Comparison of ENCODE assay signal across 21 cellular contexts in the genomic region with DNA sequence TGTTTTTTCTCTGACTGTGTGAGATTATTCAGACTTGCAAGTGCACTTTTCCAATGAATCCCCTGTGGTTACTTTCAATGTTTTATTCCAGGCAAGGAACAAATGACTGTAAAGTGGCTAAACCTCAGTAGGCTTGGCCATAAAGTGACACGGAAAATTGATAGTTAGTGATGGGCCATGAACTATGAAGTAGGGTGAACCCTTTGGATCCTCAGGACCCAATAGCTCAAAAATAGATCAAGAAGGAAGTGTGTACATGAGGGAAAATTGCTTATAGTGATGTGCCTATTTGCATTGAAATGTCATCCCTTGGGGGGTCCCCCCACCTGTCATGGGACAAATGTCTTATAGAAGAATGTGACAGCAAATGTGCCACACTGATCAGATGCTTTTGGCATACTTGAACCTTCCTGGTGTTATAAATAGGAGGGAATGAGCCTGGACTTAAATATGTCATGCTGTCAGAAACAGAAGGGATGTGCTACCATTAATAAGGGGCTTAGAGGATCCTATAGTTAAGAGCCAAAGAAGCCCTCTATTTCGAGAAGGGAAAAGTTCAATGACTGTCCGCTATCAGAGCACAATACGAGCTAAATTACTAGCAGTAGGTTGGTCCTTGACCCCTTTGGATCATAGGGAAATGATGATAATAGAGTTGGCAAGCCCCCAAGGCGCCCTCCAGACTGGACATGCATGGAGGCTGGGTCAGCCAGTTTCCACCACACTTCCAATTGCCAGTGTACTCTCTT. TPM values are rescaled to one million over a fixed set of nuclear protein-coding genes. Genes with fewer than 3 reads are reported as not detected.
DNase-seq lines count a peak whose midpoint lies in the region; ATAC-seq and TF ChIP-seq lines count a peak whose summit lies in the region.
"Had no signal": no experiment of that assay in that cellular context is flagged by ENCODE, and none has a peak within 500 bp of the region (broad histone marks: within the 10 kb centered on the region; RNA-seq: fewer than 3 reads in every experiment).

No MANE protein-coding gene starts in this region.

- H3K9me3 ChIP-seq in heart left ventricle = no peaks in the 10 kb centered on the region
- H3K9me3 ChIP-seq: gastrocnemius medialis, pancreas, sigmoid colon, transverse colon had no signal

- H3K36me3 ChIP-seq in heart left ventricle = no peaks in the 10 kb centered on the region
- H3K36me3 ChIP-seq: gastrocnemius medialis, pancreas, sigmoid colon, transverse colon had no signal

- no peak overlapping the region for H3K27ac ChIP-seq in heart left ventricle
- H3K27ac ChIP-seq: gastrocnemius medialis, pancreas, transverse colon had no signal

- no peaks in the 10 kb centered on the region for H3K9me3 Mint-ChIP-seq in activated naive CD8-positive, alpha-beta T cell (ENCODE audit: low read depth)
- H3K9me3 Mint-ChIP-seq: memory B cell, T-cell had no signal

- peak overlapping the region; percentile 74 for H3K27ac Mint-ChIP-seq in activated naive CD8-positive, alpha-beta T cell
- H3K27ac Mint-ChIP-seq: CD8-positive, alpha-beta memory T cell; memory B cell; naive thymus-derived CD4-positive, alpha-beta T cell; T-cell had no signal

- no peak for TF ChIP-seq CTCF in heart left ventricle (IDR thresholded peaks at IDR 0.05)

- TF ChIP-seq POLR2A in heart left ventricle (IDR thresholded peaks at IDR 0.05) = no peak

- ATAC-seq in left lobe of liver = peak; percentile 48
- ATAC-seq in heart left ventricle = no peak
- ATAC-seq: T-cell had no signal

- H3K27me3 ChIP-seq in heart left ventricle = no peaks in the 10 kb centered on the region
- H3K27me3 ChIP-seq: gastrocnemius medialis, sigmoid colon, transverse colon had no signal

- no peak overlapping the region for H3K4me3 ChIP-seq in heart left ventricle
- H3K4me3 ChIP-seq: gastrocnemius medialis, pancreas, sigmoid colon, transverse colon had no signal

- H3K36me3 Mint-ChIP-seq in activated naive CD8-positive, alpha-beta T cell = no peaks in the 10 kb centered on the region
- H3K36me3 Mint-ChIP-seq: CD8-positive, alpha-beta memory T cell; memory B cell; naive thymus-derived CD4-positive, alpha-beta T cell; T-cell had no signal

- no peaks in the 10 kb centered on the region for H3K4me1 ChIP-seq in heart left ventricle
- H3K4me1 ChIP-seq: gastrocnemius medialis, pancreas, sigmoid colon, transverse colon had no signal

- no peaks in the 10 kb centered on the region for H3K27me3 Mint-ChIP-seq in activated naive CD8-positive, alpha-beta T cell
- H3K27me3 Mint-ChIP-seq: memory B cell had no signal

- peaks cover 18% of the 10 kb centered on the region for H3K4me1 Mint-ChIP-seq in activated naive CD8-positive, alpha-beta T cell (ENCODE audit: low read depth)
- H3K4me1 Mint-ChIP-seq: memory B cell had no signal

- intact Hi-C loops in heart left ventricle (cut with DNase I) = no loop called here

- 65 to 84% (median 75%) methylated on average over 5 of the region's 5 CpGs for WGBS in heart left ventricle, 4 donors

- H3K4me3 Mint-ChIP-seq in activated naive CD8-positive, alpha-beta T cell = no peak overlapping the region
- H3K4me3 Mint-ChIP-seq: CD8-positive, alpha-beta memory T cell; memory B cell; naive thymus-derived CD4-positive, alpha-beta T cell; T-cell had no signal

- peak; percentile 5 for DNase-seq in stimulated activated CD4-positive, alpha-beta T cell treated with anti-CD3 and anti-CD28 coated beads, Interleukin-15, amount 100 ng/mL, for 24 hours
- DNase-seq in stimulated activated CD4-positive, alpha-beta T cell treated with anti-CD3 and anti-CD28 coated beads, Interleukin-4, amount 100 ng/mL, for 24 hours = no peak
- no peak for DNase-seq in left lobe of liver (ENCODE audit: low spot score)
- DNase-seq in effector CD8-positive, alpha-beta T cell (lab: John Stamatoyannopoulos, UW) = no peak
- DNase-seq in heart left ventricle = no peak
- no peak for DNase-seq in cerebellar nuclear complex (lab: John Stamatoyannopoulos, UW)
- DNase-seq: CD8-positive, alpha-beta memory T cell; gastrocnemius medialis; naive thymus-derived CD4-positive, alpha-beta T cell; NCI-H187; NCI-H774; pancreas; SHP77; sigmoid colon; stimulated activated naive CD4-positive, alpha-beta T cell treated with Interleukin-2 at 50 U/mL for 16 hours; T-cell; transverse colon had no signal

RNA-seq across cellular contexts. Expression of a gene that starts 30.3 kb away (rescaled TPM):
- total RNA-seq in left lobe of liver (65.6 TPM), heart left ventricle (10 to 100 TPM in 2 of 9 donors, 1 to 10 TPM in 7; 4.7 to 12.1 (median 7.2) TPM)
- polyA plus RNA-seq in heart left ventricle = 1 to 10 TPM; 2.2 to 7.7 TPM
- total RNA-seq: HT-29, OCI-LY7 had no signal
